In genomic region chr11:118997627-118998387, GRCh38 we compare ENCODE assay signal across 8 cellular contexts. TPM values are rescaled to one million over a fixed set of nuclear protein-coding genes. Genes with fewer than 3 reads are reported as not detected.
DNase-seq lines count a peak whose midpoint lies in the region; ATAC-seq and TF ChIP-seq lines count a peak whose summit lies in the region.

CENATAC (plus strand) TSS chr11:118998138; CDS start chr11:118998198, 60 bp downstream.

- peaks cover 4% of the 10 kb centered on the region for H3K36me3 Mint-ChIP-seq in T-helper 17 cell (ENCODE audit: low read depth)

- H3K27ac ChIP-seq in psoas muscle: peak within 1 kb of the TSS; percentile 78
- H3K27ac ChIP-seq in urinary bladder (ENCODE audit: low read depth): peak within 1 kb of the TSS; percentile 71

- intact Hi-C loops in left ventricle myocardium superior (cut with micrococcal nuclease): no loop called here
- intact Hi-C loops in psoas muscle (cut with DNase I): no loop called here

- ATAC-seq in GM18498 (IDR thresholded peaks at IDR 0.05; ENCODE audit: unreplicated experiment) (peak; percentile 92), HG02885 (IDR thresholded peaks at IDR 0.05; ENCODE audit: poor library complexity, unreplicated experiment) (peak; percentile 92), T-helper 17 cell (peak; percentile 95), left ventricle myocardium superior (peak; percentile 100), psoas muscle (peak; percentile 96 to 98 (median 98))

- H3K27me3 Mint-ChIP-seq in T-helper 17 cell: no peaks in the 10 kb centered on the region

- peak within 1 kb of the TSS; percentile 98 for H3K4me3 Mint-ChIP-seq in T-helper 17 cell

- DNase-seq in NCI-H1694 (lab: John Stamatoyannopoulos, UW) (peak; percentile 19), T-helper 17 cell (peak; percentile 93 to 96 (median 95)), amygdala (lab: John Stamatoyannopoulos, UW) (peak; percentile 66 to 98 (median 92)), left ventricle myocardium superior (peak; percentile 98), psoas muscle (peak; percentile 97 to 98)

- peaks cover 4 to 34% of the 10 kb centered on the region in 2 donors for H3K36me3 ChIP-seq in psoas muscle (ENCODE audit: insufficient read depth in 1 of 2, low read depth in 1 of 2)
- H3K36me3 ChIP-seq in urinary bladder (ENCODE audit: insufficient read depth): no peaks in the 10 kb centered on the region

- H3K27ac Mint-ChIP-seq in T-helper 17 cell: peak within 1 kb of the TSS; percentile 98

- H3K4me1 ChIP-seq in psoas muscle: peaks cover 20% of the 10 kb centered on the region
- no peaks in the 10 kb centered on the region for H3K4me1 ChIP-seq in urinary bladder (ENCODE audit: insufficient read depth)

- 0 to 1% (median 0%) methylated on average over 43 to 54 of the region's 54 CpGs for WGBS in psoas muscle, 3 donors
- WGBS in urinary bladder: under 1% methylated on average over 54 of the region's 54 CpGs

- TF ChIP-seq CTCF in psoas muscle (IDR thresholded peaks at IDR 0.05): no peak

- no peaks in the 10 kb centered on the region for H3K27me3 ChIP-seq in psoas muscle (ENCODE audit: insufficient read depth in 3 of 3, low read length in 2 of 3)

- H3K4me1 Mint-ChIP-seq in T-helper 17 cell: peaks cover 22% of the 10 kb centered on the region

- H3K4me3 ChIP-seq in psoas muscle (peak within 1 kb of the TSS; percentile 76), urinary bladder (ENCODE audit: low read depth, low read length) (peak within 1 kb of the TSS; percentile 73)

- H3K9me3 ChIP-seq in T-helper 17 cell (ENCODE audit: control insufficient read depth, low read length, poor library complexity, severe bottlenecking) (no peaks in the 10 kb centered on the region), psoas muscle (no peaks in the 10 kb centered on the region)

RNA-seq across cellular contexts. Expression of gene CENATAC, which starts in this region (rescaled TPM):
- total RNA-seq in T-helper 17 cell (100 to 1,000 TPM; 116 TPM), left ventricle myocardium superior (9.4 TPM), psoas muscle (10 to 100 TPM in 3 of 4 donors, 1 to 10 TPM in 1; 5.4 to 18.9 (median 10.9) TPM), urinary bladder (34.3 TPM)
- polyA plus RNA-seq in psoas muscle (10 to 100 TPM in 2 of 3 donors, 1 to 10 TPM in 1; 9.4 to 23.5 (median 10.1) TPM), urinary bladder (12.8 TPM)

Comparison
In these comparisons a context has a peak if more than half of its experiments do, and no peak if none do; other contexts are left out.
1. Peak in every context shown above with its lines: DNase-seq, ATAC-seq, H3K4me3 ChIP-seq and H3K27ac ChIP-seq.
2. DNase-seq: peak in every context shown above with its lines; median percentile 98 in left ventricle myocardium superior; 98 in psoas muscle; 95 in T-helper 17 cell; 92 in amygdala; 19 in NCI-H1694.